Comparison of ENCODE assay signal across 1 cellular context in the genomic region with DNA sequence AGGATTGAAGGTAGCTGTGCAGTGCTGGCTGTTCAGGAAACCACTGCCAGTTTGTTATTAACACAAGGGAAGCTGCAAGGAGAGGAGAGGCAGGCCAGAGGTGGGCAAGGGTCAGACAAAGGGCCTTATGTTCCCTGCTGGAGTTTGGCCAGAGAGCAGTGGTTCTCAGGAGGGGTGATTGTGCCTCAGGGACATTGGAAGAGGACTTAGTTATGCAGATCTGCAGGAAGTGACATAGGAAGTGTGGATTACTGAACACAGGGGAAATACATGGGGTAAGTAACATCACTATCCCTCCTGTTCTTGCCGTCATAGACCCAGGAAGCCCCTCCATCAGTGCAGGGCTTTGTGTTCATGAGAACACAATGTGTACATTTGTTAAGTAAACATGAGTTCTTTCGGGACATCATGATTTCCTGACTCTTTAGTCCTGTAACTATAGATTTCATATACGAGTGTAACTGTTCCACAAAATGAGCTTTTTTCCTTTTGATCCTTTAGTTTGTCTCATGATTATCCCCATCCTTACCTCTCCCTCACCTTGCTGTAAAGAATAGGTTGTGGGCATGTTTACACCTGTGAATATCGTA.
TF ChIP-seq lines count a peak whose summit lies in the region.

No MANE protein-coding gene starts in this region.

TF ChIP-seq in endothelial cell of umbilical vein, 7 proteins besides CTCF, POLR2A, EP300 and RAD21:
- TF ChIP-seq, protein P1, sequence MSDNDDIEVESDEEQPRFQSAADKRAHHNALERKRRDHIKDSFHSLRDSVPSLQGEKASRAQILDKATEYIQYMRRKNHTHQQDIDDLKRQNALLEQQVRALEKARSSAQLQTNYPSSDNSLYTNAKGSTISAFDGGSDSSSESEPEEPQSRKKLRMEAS (IDR thresholded peaks at IDR 0.05; ENCODE audit: insufficient read depth, insufficient read length) = no peak
- TF ChIP-seq GATA2 (IDR thresholded peaks at IDR 0.05; ENCODE audit: insufficient read depth, insufficient read length, low read depth, low read length) (no peak), MYC (IDR thresholded peaks at IDR 0.05; ENCODE audit: low read depth, low read length) (no peak), EZH2 (IDR thresholded peaks at IDR 0.05; ENCODE audit: borderline replicate concordance, low read depth, low read length, severe bottlenecking) (no peak), FOS (IDR thresholded peaks at IDR 0.05; ENCODE audit: borderline replicate concordance, insufficient read depth, low read length) (no peak)
